In the genomic region with DNA sequence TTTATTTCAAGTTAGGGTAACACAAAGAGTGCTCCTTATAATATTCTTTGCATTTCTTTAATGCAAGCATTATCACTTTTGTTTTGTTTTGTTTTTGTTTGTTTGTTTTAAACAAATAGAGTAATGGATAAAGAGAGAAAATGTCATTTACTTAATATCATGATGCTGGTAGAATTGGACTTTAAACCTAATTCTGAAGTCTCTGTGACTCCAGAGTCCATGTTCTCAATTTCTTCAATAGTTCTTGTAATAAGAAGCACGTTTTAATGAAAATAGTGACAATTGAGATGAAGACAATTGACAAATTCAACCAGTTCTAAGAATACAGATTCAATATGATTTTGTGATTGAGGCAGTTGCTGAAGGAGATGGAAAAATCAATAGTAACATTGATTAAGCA, we compare ENCODE assay signal across 24 cellular contexts. TPM values are rescaled to one million over a fixed set of nuclear protein-coding genes. Genes with fewer than 3 reads are reported as not detected.
DNase-seq lines count a peak whose midpoint lies in the region; ATAC-seq, FAIRE-seq and TF ChIP-seq lines count a peak whose summit lies in the region.
"Had no signal": no experiment of that assay in that cellular context is flagged by ENCODE, and none has a peak within 500 bp of the region (broad histone marks: within the 10 kb centered on the region; RNA-seq: fewer than 3 reads in every experiment).

No MANE protein-coding gene starts in this region.

- TF ChIP-seq POLR2A in HepG2 (IDR thresholded peaks at IDR 0.05; ENCODE audit: insufficient read depth in 1 of 2, low read depth in 2 of 2, low read length in 2 of 2) (no peak), H54 (IDR thresholded peaks at IDR 0.05; ENCODE audit: low read depth, low read length) (no peak)

- H4K91ac ChIP-seq in mesenchymal stem cell (ENCODE audit: low read length): no peak overlapping the region

- H3K27me3 ChIP-seq in liver (ENCODE audit: control insufficient read depth in 4 of 4, insufficient read depth in 4 of 4, low read length in 3 of 4) (no peaks in the 10 kb centered on the region), HepG2 (ENCODE audit: control insufficient read depth in 1 of 2, insufficient read depth in 2 of 2, low read length in 2 of 2) (no peaks in the 10 kb centered on the region), mesenchymal stem cell (ENCODE audit: control insufficient read depth in 1 of 2, insufficient read depth in 1 of 2, low read length in 2 of 2) (peaks cover 0 to 4% of the 10 kb centered on the region in 2 experiments)
- H3K27me3 ChIP-seq: BE2C, BLaER1 had no signal

- H2AFZ ChIP-seq in HepG2 (ENCODE audit: low read length) (no peak overlapping the region), mesenchymal stem cell (ENCODE audit: low read depth, low read length) (no peak overlapping the region)

- H3K23ac ChIP-seq in mesenchymal stem cell (ENCODE audit: low read length in 2 of 2): no peak overlapping the region

- FAIRE-seq in HepG2 (lab: Jason Lieb, UNC): no peak
- peak; percentile 37 for FAIRE-seq in endometrium (lab: Jason Lieb, UNC)
- no peak for FAIRE-seq in H54 (lab: Jason Lieb, UNC)
- FAIRE-seq: GM12878, GM12892, GM18507 had no signal

- BruUV-seq in HepG2 (replicated peaks; lab: Mats Ljungman, UMichigan): no TSS peak

- H4K20me1 ChIP-seq in HepG2 (ENCODE audit: insufficient read depth, low read length): no peaks in the 10 kb centered on the region
- H4K20me1 ChIP-seq: BLaER1 had no signal

- TF ChIP-seq CTCF in liver (IDR thresholded peaks at IDR 0.05; ENCODE audit: low read depth, low read length, missing input control) (no peak), HepG2 (CRISPR knock-in tag; IDR thresholded peaks at IDR 0.05) (no peak)

- no peak overlapping the region for H2BK120ac ChIP-seq in mesenchymal stem cell (ENCODE audit: low read depth, low read length)

- intact Hi-C loops in HepG2 (cut with micrococcal nuclease; ENCODE audit: unreplicated experiment): no loop called here

- H3K4me3 ChIP-seq in liver (ENCODE audit: low read depth in 1 of 3, low read length in 3 of 3): no peak overlapping the region
- H3K4me3 ChIP-seq in HepG2 (replicated peaks in 1 of 3; ENCODE audit: insufficient read depth in 1 of 3, low read depth in 2 of 3, low read length in 3 of 3): no peak overlapping the region
- H3K4me3 ChIP-seq in mesenchymal stem cell (ENCODE audit: insufficient read depth in 1 of 2, low read depth in 1 of 2, low read length in 2 of 2): no peak overlapping the region
- H3K4me3 ChIP-seq: BLaER1, GM12878 had no signal

- H3K36me3 ChIP-seq in liver (ENCODE audit: control insufficient read depth in 4 of 4, insufficient read depth in 3 of 4, low read depth in 1 of 4, low read length in 3 of 4) (no peaks in the 10 kb centered on the region), HepG2 (replicated peaks in 1 of 2; ENCODE audit: control insufficient read depth in 1 of 2, insufficient read depth in 2 of 2, low read length in 2 of 2) (no peaks in the 10 kb centered on the region), mesenchymal stem cell (ENCODE audit: control insufficient read depth in 1 of 2, insufficient read depth in 2 of 2, low read depth in 1 of 2, low read length in 2 of 2) (no peaks in the 10 kb centered on the region)
- H3K36me3 ChIP-seq: BE2C, BLaER1 had no signal

- H3K14ac ChIP-seq in mesenchymal stem cell (ENCODE audit: low read length in 2 of 2): no peak overlapping the region

- no peak overlapping the region for H2AK5ac ChIP-seq in mesenchymal stem cell (ENCODE audit: low read length, severe bottlenecking)

- H2BK5ac ChIP-seq in mesenchymal stem cell (ENCODE audit: low read depth, low read length, poor library complexity, severe bottlenecking): no peak overlapping the region

- no peak overlapping the region for H2BK12ac ChIP-seq in mesenchymal stem cell (ENCODE audit: low read length in 2 of 2)

- no peak overlapping the region for H4K8ac ChIP-seq in mesenchymal stem cell (ENCODE audit: low read length)

- H3K18ac ChIP-seq in mesenchymal stem cell (ENCODE audit: low read depth in 1 of 2, low read length in 2 of 2): no peak overlapping the region

- no peaks in the 10 kb centered on the region for H3K79me1 ChIP-seq in mesenchymal stem cell (replicated peaks; ENCODE audit: low read length, poor library complexity, severe bottlenecking)

- DNase-seq in HepG2 (ENCODE audit: low spot score): no peak
- DNase-seq in H54 (ENCODE audit: insufficient read length, low spot score): no peak
- DNase-seq in mesenchymal stem cell: no peak
- DNase-seq: 8988T; ACHN; BE2C; C1 segment of cervical spinal cord; CD4-positive, alpha-beta memory T cell; CD4-positive, CD25-positive, alpha-beta regulatory T cell; CD8-positive, alpha-beta memory T cell; COR-L47; DMS 273 treated with DMSO at 0.1 percent for 48 hours; DMS153; DMS53; DMS79; DND-41; EL; GDM1 had no signal

- TF ChIP-seq RAD21 in liver (IDR thresholded peaks at IDR 0.05) (no peak), HepG2 (CRISPR knock-in tag; IDR thresholded peaks at IDR 0.05) (no peak)

- no peak for ATAC-seq in HepG2
- ATAC-seq: GM12878 had no signal

- H3K27ac ChIP-seq in liver (ENCODE audit: low read depth in 1 of 2, low read length in 2 of 2) (no peak overlapping the region), HepG2 (ENCODE audit: extremely low read length, insufficient read depth, low read length) (no peak overlapping the region), mesenchymal stem cell (ENCODE audit: low read length, poor library complexity, severe bottlenecking) (no peak overlapping the region)
- H3K27ac ChIP-seq: BLaER1 had no signal

- TF ChIP-seq EP300 in HepG2 (IDR thresholded peaks at IDR 0.05; ENCODE audit: low read depth in 2 of 2, low read length in 2 of 2) (no peak), HepG2 (CRISPR knock-in tag; IDR thresholded peaks at IDR 0.05; ENCODE audit: borderline replicate concordance) (no peak)

- in situ Hi-C loops in HepG2 (cut with HindIII; ENCODE audit: extremely low pct_ligation_motif_present, low pct_unique_long_range_greater_than_20kb): no loop called here

- CTCF ChIA-PET in HepG2 (lab: Yijun Ruan, JAX; ENCODE audit: low intra/inter-chr PET ratio, low total read pairs): no interaction called here

- H3K79me2 ChIP-seq in HepG2 (ENCODE audit: insufficient read depth, low read length): no peaks in the 10 kb centered on the region

- POLR2A ChIA-PET in HepG2 (lab: Yijun Ruan, JAX): no interaction called here

- WGBS in liver: 61% methylated on average over 1 of the region's 1 CpG
- 0% methylated on average over 1 of the region's 1 CpG for WGBS in HepG2 (ENCODE audit: low lambda C conversion rate)
- no CpG with 5 or more reads among the region's 1 CpG for WGBS in mesenchymal stem cell

- H3K9me3 ChIP-seq in liver (ENCODE audit: control insufficient read depth in 4 of 4, low read length in 3 of 4) (no peaks in the 10 kb centered on the region), HepG2 (ENCODE audit: low read length) (no peaks in the 10 kb centered on the region), mesenchymal stem cell (ENCODE audit: control insufficient read depth, low read length) (no peaks in the 10 kb centered on the region)
- H3K9me3 ChIP-seq: BE2C, BLaER1 had no signal

- H3K4me1 ChIP-seq in liver (ENCODE audit: control insufficient read depth in 4 of 4, insufficient read depth in 4 of 4, low read length in 3 of 4): peaks cover 7 to 23% (median 16%) of the 10 kb centered on the region in 4 donors
- H3K4me1 ChIP-seq in HepG2 (ENCODE audit: insufficient read depth, low read length): no peaks in the 10 kb centered on the region
- no peaks in the 10 kb centered on the region for H3K4me1 ChIP-seq in mesenchymal stem cell (ENCODE audit: control insufficient read depth, insufficient read depth, low read depth, low read length)
- H3K4me1 ChIP-seq: BE2C, BLaER1 had no signal

- H3K4me2 ChIP-seq in HepG2 (ENCODE audit: low read depth, low read length) (no peak overlapping the region), mesenchymal stem cell (ENCODE audit: low read length, poor library complexity, severe bottlenecking) (no peak overlapping the region)
- H3K4me2 ChIP-seq: BLaER1 had no signal

- no peak overlapping the region for H3K4ac ChIP-seq in mesenchymal stem cell (ENCODE audit: low read depth in 1 of 2, low read length in 2 of 2)

- H3K9ac ChIP-seq in liver (ENCODE audit: low read depth in 1 of 2, low read length in 2 of 2) (no peak overlapping the region), HepG2 (ENCODE audit: insufficient read depth, low read depth, low read length) (no peak overlapping the region), mesenchymal stem cell (ENCODE audit: low read length) (no peak overlapping the region)
- H3K9ac ChIP-seq: BLaER1 had no signal

- H2BK15ac ChIP-seq in mesenchymal stem cell (ENCODE audit: low read depth, poor library complexity, severe bottlenecking): no peak overlapping the region

TF ChIP-seq in liver, 16 proteins besides CTCF, POLR2A, EP300 and RAD21 (continues in another document):
- TF ChIP-seq JUND (IDR thresholded peaks at IDR 0.05) (no peak), HNF4G (IDR thresholded peaks at IDR 0.05) (peak; percentile 12)

RNA-seq across cellular contexts. Expression of gene MANEA, which starts 30.3 kb away (rescaled TPM):
- total RNA-seq in liver (10 to 100 TPM in 1 of 2 donors, 1 to 10 TPM in 1; 9.7 to 37.4 TPM), HepG2 (2016; rRNA removed; fragmentation: Illumina TruSeq; extraction: Trizol) (7.6 and 10.9 TPM in 2 replicates)
- polyA plus RNA-seq in liver (10 to 100 TPM; 16.5 to 21.3 TPM), HepG2 (2011; rRNA removed) (6.8 and 10.0 TPM in 2 replicates)
- total RNA-seq in HepG2 (2016; cell fraction: cytosol; rRNA removed; fragmentation: Illumina TruSeq; extraction: Trizol; ENCODE audit: low read depth): 0.79 and 1.2 TPM in 2 replicates
- 8.5 and 11.1 TPM in 2 replicates for total RNA-seq in HepG2 (2016; cell fraction: insoluble cytoplasmic fraction; rRNA removed; fragmentation: Illumina TruSeq; extraction: Trizol)
- total RNA-seq in HepG2 (2016; cell fraction: membrane; rRNA removed; fragmentation: Illumina TruSeq; extraction: Trizol): 2.2 and 2.7 TPM in 2 replicates
- total RNA-seq in HepG2 (2016; cell fraction: nucleus; rRNA removed; fragmentation: Illumina TruSeq; extraction: Trizol): 14.0 and 15.6 TPM in 2 replicates
- 2.6 and 5.5 TPM in 2 replicates for polyA plus RNA-seq in HepG2 (2011; cell fraction: cytosol; rRNA removed)
- polyA plus RNA-seq in HepG2 (2011; cell fraction: nucleus; rRNA removed): 2.2 and 3.1 TPM in 2 replicates
- 7.8 and 8.4 TPM in 2 replicates for polyA plus RNA-seq in HepG2 (2012)
- polyA plus RNA-seq in HepG2 (2016; cell fraction: cytosol; fragmentation: Illumina TruSeq; extraction: Trizol; ENCODE audit: low read depth): 0.42 and 0.72 TPM in 2 replicates
- 7.9 and 10.1 TPM in 2 replicates for polyA plus RNA-seq in HepG2 (2016; cell fraction: insoluble cytoplasmic fraction; fragmentation: Illumina TruSeq; extraction: Trizol; ENCODE audit: low read depth)
- 1.3 and 1.6 TPM in 2 replicates for polyA plus RNA-seq in HepG2 (2016; cell fraction: membrane; fragmentation: Illumina TruSeq; extraction: Trizol; ENCODE audit: low read depth)
- 14.3 and 16.2 TPM in 2 replicates for polyA plus RNA-seq in HepG2 (2016; cell fraction: nucleus; fragmentation: Illumina TruSeq; extraction: Trizol; ENCODE audit: insufficient read depth, low read depth)
- 2.4 and 2.5 TPM in 2 replicates for polyA minus RNA-seq in HepG2 (2011; rRNA and poly(A)+ RNA removed; ENCODE audit: low replicate concordance)
- 7.2 and 9.4 TPM in 2 replicates for polyA minus RNA-seq in HepG2 (2011; cell fraction: cytosol; rRNA and poly(A)+ RNA removed)
- polyA minus RNA-seq in HepG2 (2011; cell fraction: nucleus; rRNA and poly(A)+ RNA removed): 11.8 and 12.4 TPM in 2 replicates
- 13.9 TPM for polyA plus RNA-seq in mesenchymal stem cell (2013, experiment 1 of 2)
- 15.9 TPM for polyA plus RNA-seq in mesenchymal stem cell (2013, experiment 2 of 2)
